Comparison of ENCODE assay signal across 8 cellular contexts in the genomic region with DNA sequence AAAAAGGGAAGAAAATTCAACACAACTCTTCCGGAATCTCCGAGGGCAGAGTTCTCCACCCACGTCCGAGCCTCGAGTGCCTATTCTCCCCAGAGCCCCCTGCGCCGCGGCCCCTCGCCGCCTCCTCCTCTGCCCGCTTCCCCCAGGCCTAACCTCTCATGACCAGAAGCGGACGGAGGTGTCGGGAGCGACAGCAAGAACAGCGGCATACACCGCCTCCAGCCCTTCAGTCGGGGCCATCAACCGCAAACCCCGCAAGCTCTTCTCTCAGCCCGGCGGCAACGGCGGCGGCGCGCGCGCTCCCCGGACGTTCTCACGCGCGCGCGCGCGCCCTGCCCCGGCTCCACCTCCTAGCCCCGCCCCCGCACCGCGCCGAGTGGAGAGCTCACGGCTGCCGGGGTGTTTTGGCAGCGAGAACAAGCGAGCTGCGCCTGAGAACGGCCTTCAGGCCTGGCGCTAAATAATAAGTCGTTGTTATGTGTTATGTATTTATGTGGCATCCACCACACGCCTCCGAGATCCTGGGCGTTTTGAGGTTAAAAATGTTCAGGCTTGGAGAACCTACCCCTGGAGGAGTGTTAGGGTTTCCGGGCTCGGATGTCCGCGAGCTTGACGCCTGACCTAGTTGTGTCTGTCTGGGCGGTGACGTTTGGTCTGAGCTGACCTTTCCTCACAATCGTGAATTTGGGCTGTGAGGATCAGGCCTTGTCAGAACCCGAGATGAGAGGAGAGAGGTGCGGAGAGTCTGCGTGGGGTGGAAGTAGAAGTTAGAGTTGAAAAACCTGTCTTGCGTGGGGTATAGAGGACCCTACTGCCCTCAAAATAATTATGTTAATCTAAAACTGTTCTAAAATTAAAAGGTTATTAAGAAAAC. TPM values are rescaled to one million over a fixed set of nuclear protein-coding genes. Genes with fewer than 3 reads are reported as not detected.
DNase-seq lines count a peak whose midpoint lies in the region; ATAC-seq, FAIRE-seq and TF ChIP-seq lines count a peak whose summit lies in the region.

A gene with protein sequence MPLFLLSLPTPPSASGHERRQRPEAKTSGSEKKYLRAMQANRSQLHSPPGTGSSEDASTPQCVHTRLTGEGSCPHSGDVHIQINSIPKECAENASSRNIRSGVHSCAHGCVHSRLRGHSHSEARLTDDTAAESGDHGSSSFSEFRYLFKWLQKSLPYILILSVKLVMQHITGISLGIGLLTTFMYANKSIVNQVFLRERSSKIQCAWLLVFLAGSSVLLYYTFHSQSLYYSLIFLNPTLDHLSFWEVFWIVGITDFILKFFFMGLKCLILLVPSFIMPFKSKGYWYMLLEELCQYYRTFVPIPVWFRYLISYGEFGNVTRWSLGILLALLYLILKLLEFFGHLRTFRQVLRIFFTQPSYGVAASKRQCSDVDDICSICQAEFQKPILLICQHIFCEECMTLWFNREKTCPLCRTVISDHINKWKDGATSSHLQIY (minus strand): TSS at position 286 of the 874 bp plus-strand sequence. CDS start 77 bp downstream, at position 209.

- H3K36me3 Mint-ChIP-seq in endodermal cell (ENCODE audit: low read depth), result peaks cover 5% of the 10 kb centered on the region

- H2AFZ ChIP-seq in OCI-LY1 (ENCODE audit: low read length), result peak within 1 kb of the TSS; percentile 43

- no peaks in the 10 kb centered on the region for H3K9me2 ChIP-seq in OCI-LY1 (ENCODE audit: low read depth, low read length)

- H3K4me3 ChIP-seq in OCI-LY1 (ENCODE audit: low read depth, low read length, poor library complexity, severe bottlenecking) (peak within 1 kb of the TSS; percentile 86), endodermal cell (ENCODE audit: low read length) (peak within 1 kb of the TSS; percentile 85)

- peaks cover 20% of the 10 kb centered on the region for H3K4me1 ChIP-seq in OCI-LY1 (ENCODE audit: insufficient read depth, low read length, severe bottlenecking)
- no peaks in the 10 kb centered on the region for H3K4me1 ChIP-seq in endodermal cell (ENCODE audit: control insufficient read depth, insufficient read depth, low read length)

- H3K36me3 ChIP-seq in OCI-LY1 (ENCODE audit: insufficient read depth, low read length) (peaks cover 1% of the 10 kb centered on the region), endodermal cell (ENCODE audit: control insufficient read depth, insufficient read depth, low read length) (no peaks in the 10 kb centered on the region)

- no peaks in the 10 kb centered on the region for H3K9me3 Mint-ChIP-seq in endodermal cell

- peak within 1 kb of the TSS; percentile 62 for H3K27ac ChIP-seq in OCI-LY1 (ENCODE audit: low read depth, low read length, poor library complexity, severe bottlenecking)
- no peak within 1 kb of the TSS for H3K27ac ChIP-seq in endodermal cell (ENCODE audit: low read depth, low read length)

- 1 to 3% methylated on average over 13 to 67 of the region's 67 CpGs for WGBS in endodermal cell (ENCODE audit: insufficient coverage in 1 of 2, insufficient read length in 1 of 2), 2 experiments

- H3K27ac Mint-ChIP-seq in endodermal cell, result peak within 1 kb of the TSS; percentile 75

- H3K27me3 ChIP-seq in OCI-LY1 (ENCODE audit: insufficient read depth, low read length), result no peaks in the 10 kb centered on the region
- peaks cover 8% of the 10 kb centered on the region for H3K27me3 ChIP-seq in endodermal cell (ENCODE audit: control insufficient read depth, insufficient read depth, low read length, poor library complexity, severe bottlenecking)

- no peaks in the 10 kb centered on the region for H3K9me3 ChIP-seq in OCI-LY1 (ENCODE audit: low read length)
- no peaks in the 10 kb centered on the region for H3K9me3 ChIP-seq in endodermal cell (ENCODE audit: control insufficient read depth, low read length)

- no peaks in the 10 kb centered on the region for H4K20me1 ChIP-seq in OCI-LY1 (ENCODE audit: insufficient read depth, low read length)

- DNase-seq in CD1c-positive myeloid dendritic cell (ENCODE audit: extremely low spot score) (peak; percentile 98), HTR-8/SVneo (ENCODE audit: insufficient read length, low spot score) (peak; percentile 94), endodermal cell (peak; percentile 97), mesenteric fat pad (ENCODE audit: low spot score) (peak; percentile 97)
- peak; percentile 92 for DNase-seq in activated CD8-positive, alpha-beta memory T cell treated with anti-CD3 and anti-CD28 coated beads, Interleukin-2, amount 50 U/mL, for 4 hours
- peak; percentile 83 for DNase-seq in stimulated activated CD8-positive, alpha-beta memory T cell treated with anti-CD3 and anti-CD28 coated beads, Interleukin-12 subunit alpha, Interleukin-12 subunit beta, amount 100 ng/mL, for 4 hours (ENCODE audit: low read depth)

- peak; percentile 95 for FAIRE-seq in HTR-8/SVneo (lab: Jason Lieb, UNC)

- H3K4me2 ChIP-seq in OCI-LY1 (ENCODE audit: low read length), result peak within 1 kb of the TSS; percentile 84

- no peaks in the 10 kb centered on the region for H3F3A ChIP-seq in OCI-LY1 (ENCODE audit: insufficient read depth, low read length)

- TF ChIP-seq CTCF in OCI-LY1 (IDR thresholded peaks at IDR 0.05; ENCODE audit: low read length), result no peak
- no peak for TF ChIP-seq CTCF in endodermal cell (conservative IDR thresholded peaks at IDR 0.05)

- peak; percentile 80 for ATAC-seq in GM19463 (IDR thresholded peaks at IDR 0.05; ENCODE audit: unreplicated experiment)

- H3K9ac ChIP-seq in OCI-LY1 (ENCODE audit: low read length) (peak within 1 kb of the TSS; percentile 85), endodermal cell (ENCODE audit: extremely low read depth, low read length, poor library complexity, severe bottlenecking) (peak within 1 kb of the TSS; percentile 82)

- peaks cover 5% of the 10 kb centered on the region for H3K4me1 Mint-ChIP-seq in endodermal cell

- H3K4me3 Mint-ChIP-seq in endodermal cell, result peak within 1 kb of the TSS; percentile 89

- H3K79me2 ChIP-seq in OCI-LY1 (ENCODE audit: insufficient read depth, low read length), result 0 out of 2 replicates have a peak, but pooled peaks cover 8% of the 10 kb centered on the region

- H3K27me3 Mint-ChIP-seq in endodermal cell (ENCODE audit: insufficient read depth), result peaks cover 10% of the 10 kb centered on the region

RNA-seq across cellular contexts. Expression of the gene that starts here (rescaled TPM):
- total RNA-seq in endodermal cell (10 to 100 TPM in 1 of 2 donors, 1 to 10 TPM in 1; 8.6 to 14.7 TPM), mesenteric fat pad (30.7 TPM)
- polyA plus RNA-seq in endodermal cell (2013, experiment 1 of 2), result 16.1 TPM
- polyA plus RNA-seq in endodermal cell (2013, experiment 2 of 2), result 14.2 TPM
